1 cellular context compared by ENCODE assay signal in genomic region chr12:104219361-104219892, GRCh38.
TF ChIP-seq lines count a peak whose summit lies in the region.

No MANE protein-coding gene starts in this region.

TF ChIP-seq in K562, 482 proteins besides CTCF, POLR2A, EP300 and RAD21 (continued from another document and continues in another):
- TF ChIP-seq ATF1 (CRISPR knock-in tag; IDR thresholded peaks at IDR 0.05) (no peak), ATF1 (tag; IDR thresholded peaks at IDR 0.05) (0 out of 2 replicates have a peak, but pooled peaks have one; percentile 22), PRDM10 (IDR thresholded peaks at IDR 0.05; ENCODE audit: partially characterized antibody) (peak; percentile 58), HSF4 (CRISPR knock-in tag; IDR thresholded peaks at IDR 0.05; ENCODE audit: borderline replicate concordance) (no peak), BHLHE40 (IDR thresholded peaks at IDR 0.05; ENCODE audit: low read length) (peak; percentile 34; the same call in 1 of the 2 replicates), FOXJ2 (tag; IDR thresholded peaks at IDR 0.05) (peak; percentile 87), MLX (CRISPR knock-in tag; conservative IDR thresholded peaks at IDR 0.05) (no peak), NUFIP1 (IDR thresholded peaks at IDR 0.05; ENCODE audit: partially characterized antibody) (no peak), NBN (IDR thresholded peaks at IDR 0.05; ENCODE audit: low read depth) (no peak), STAT6 (CRISPR knock-in tag; IDR thresholded peaks at IDR 0.05) (no peak), ZFP91 (CRISPR knock-in tag; IDR thresholded peaks at IDR 0.05) (no peak), MAFK (IDR thresholded peaks at IDR 0.05; ENCODE audit: low read length) (peak; percentile 89), NEUROD1 (IDR thresholded peaks at IDR 0.05; ENCODE audit: borderline replicate concordance, low read depth, low read length, partially characterized antibody) (no peak), HDAC8 (tag; IDR thresholded peaks at IDR 0.05) (no peak), MAZ (CRISPR knock-in tag; conservative IDR thresholded peaks at IDR 0.05 in 1 of 2, IDR thresholded peaks at IDR 0.05 in 1 of 2) (no peak), KHSRP (IDR thresholded peaks at IDR 0.05) (no peak), ZNF79 (CRISPR knock-in tag; IDR thresholded peaks at IDR 0.05; ENCODE audit: low read depth) (no peak), NR2C2 (CRISPR knock-in tag; IDR thresholded peaks at IDR 0.05) (no peak), NR2C2 (tag; IDR thresholded peaks at IDR 0.05) (peak; percentile 54), FOXA1 (IDR thresholded peaks at IDR 0.05; ENCODE audit: borderline replicate concordance) (no peak), ZFX (CRISPR knock-in tag; IDR thresholded peaks at IDR 0.05) (no peak), BRD9 (IDR thresholded peaks at IDR 0.05; ENCODE audit: low read depth, partially characterized antibody) (peak; percentile 20), JUNB (CRISPR knock-in tag; conservative IDR thresholded peaks at IDR 0.05) (no peak), SIN3B (IDR thresholded peaks at IDR 0.05; ENCODE audit: low read depth) (no peak), ZSCAN32 (CRISPR knock-in tag; IDR thresholded peaks at IDR 0.05) (no peak), NCOR1 (IDR thresholded peaks at IDR 0.05) (peak; percentile 30; the same call in 1 of the 2 replicates), HOMEZ (CRISPR knock-in tag; IDR thresholded peaks at IDR 0.05) (no peak), LEF1 (IDR thresholded peaks at IDR 0.05) (no peak), ZSCAN29 (IDR thresholded peaks at IDR 0.05) (no peak), ZNF316 (IDR thresholded peaks at IDR 0.05) (peak; percentile 95), ETV5 (CRISPR knock-in tag; IDR thresholded peaks at IDR 0.05; ENCODE audit: low read depth) (no peak), ZNF263 (CRISPR knock-in tag; IDR thresholded peaks at IDR 0.05; ENCODE audit: borderline replicate concordance) (no peak), ZNF395 (CRISPR knock-in tag; IDR thresholded peaks at IDR 0.05) (no peak), RBM39 (optimal IDR thresholded peaks at IDR 0.05; ENCODE audit: low read depth, low read length) (no peak), CHAMP1 (IDR thresholded peaks at IDR 0.05) (no peak), JUN (IDR thresholded peaks at IDR 0.05; ENCODE audit: borderline replicate concordance, low read depth, low read length) (no peak), JUN (CRISPR knock-in tag; IDR thresholded peaks at IDR 0.05; ENCODE audit: borderline replicate concordance) (no peak), GABPB1 (CRISPR knock-in tag; IDR thresholded peaks at IDR 0.05) (no peak), ATF7 (IDR thresholded peaks at IDR 0.05) (peak; percentile 51; the same call in 1 of the 2 replicates), PATZ1 (CRISPR knock-in tag; IDR thresholded peaks at IDR 0.05; ENCODE audit: borderline replicate concordance) (no peak), NFE2L1 (tag; IDR thresholded peaks at IDR 0.05; ENCODE audit: borderline replicate concordance, low read depth) (peak; percentile 90), FOXP1 (CRISPR knock-in tag; IDR thresholded peaks at IDR 0.05) (no peak), ZNF174 (CRISPR knock-in tag; IDR thresholded peaks at IDR 0.05) (no peak), MAFF (IDR thresholded peaks at IDR 0.05; ENCODE audit: low read length) (peak; percentile 82), TCFL5 (CRISPR knock-in tag; conservative IDR thresholded peaks at IDR 0.05) (no peak), ZBED1 (IDR thresholded peaks at IDR 0.05) (no peak), RBFOX2 (IDR thresholded peaks at IDR 0.05; ENCODE audit: low read depth, low read length) (no peak), ARID1B (IDR thresholded peaks at IDR 0.05) (peak; percentile 68), ETS1 (conservative IDR thresholded peaks at IDR 0.05; ENCODE audit: control insufficient read depth, low read depth, low read length) (no peak), USF2 (CRISPR knock-in tag; IDR thresholded peaks at IDR 0.05) (no peak), NFE2 (IDR thresholded peaks at IDR 0.05; ENCODE audit: low read depth) (peak; percentile 93), MXI1 (IDR thresholded peaks at IDR 0.05; ENCODE audit: low read depth, low read length) (no peak), ZNF384 (IDR thresholded peaks at IDR 0.05; ENCODE audit: low read depth, low read length) (peak; percentile 83), TAF15 (IDR thresholded peaks at IDR 0.05; ENCODE audit: low read depth, low read length) (no peak), PYGO2 (tag; IDR thresholded peaks at IDR 0.05) (no peak)
